Comparison of ENCODE assay signal across 19 cellular contexts in the genomic region with DNA sequence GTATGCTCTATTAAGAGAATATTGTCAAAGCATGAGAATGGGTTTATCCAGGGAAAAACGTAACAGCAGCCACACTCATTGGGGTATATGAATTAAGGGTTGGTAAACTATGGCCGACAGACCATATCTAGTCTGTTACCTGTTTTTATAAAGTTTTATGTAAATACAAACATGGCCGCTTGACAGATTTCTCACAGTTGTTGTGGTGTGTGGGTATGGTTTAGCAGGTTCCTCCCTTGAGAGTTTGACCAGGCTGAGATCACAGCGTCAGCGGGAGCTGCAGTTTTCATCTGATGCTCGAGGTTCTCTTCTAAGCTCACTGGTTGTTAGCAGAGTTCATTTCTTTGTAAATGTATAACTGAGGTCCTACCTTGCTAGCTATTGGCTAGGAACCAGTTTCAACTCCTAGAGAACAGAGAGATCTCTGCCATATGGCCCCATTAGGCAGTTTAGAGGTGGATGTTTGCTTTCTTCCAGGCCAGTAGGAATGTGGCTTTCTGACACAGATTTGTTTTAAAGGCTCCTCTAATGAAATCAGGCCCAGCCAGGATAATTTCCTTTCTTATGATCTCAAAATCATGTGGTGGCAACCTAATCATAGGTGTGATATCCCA. TPM values are rescaled to one million over a fixed set of nuclear protein-coding genes. Genes with fewer than 3 reads are reported as not detected.
DNase-seq lines count a peak whose midpoint lies in the region; ATAC-seq, FAIRE-seq and TF ChIP-seq lines count a peak whose summit lies in the region.
"Had no signal": no experiment of that assay in that cellular context is flagged by ENCODE, and none has a peak within 500 bp of the region (broad histone marks: within the 10 kb centered on the region; RNA-seq: fewer than 3 reads in every experiment).

No MANE protein-coding gene starts in this region.

- H3K27ac ChIP-seq in pancreas: no peak overlapping the region
- H3K27ac ChIP-seq: A549 had no signal

- ATAC-seq in WTC11 (no peak), pancreas (peak in 3 of 4 donors; percentile 24 to 65 (median 61)), sciatic nerve (no peak)
- ATAC-seq: A549; CD8-positive, alpha-beta T cell; HCT116 had no signal

- H3K27me3 ChIP-seq in pancreas: no peaks in the 10 kb centered on the region
- H3K27me3 ChIP-seq: BE2C had no signal

- no peaks in the 10 kb centered on the region for H3K4me1 ChIP-seq in pancreas
- H3K4me1 ChIP-seq: A549, BE2C had no signal

- H3K4me3 Mint-ChIP-seq in WTC11: no peak overlapping the region
- peak overlapping the region in 2 of 5 donors; percentile 20 to 42 for H3K4me3 Mint-ChIP-seq in immature natural killer cell
- no peak overlapping the region for H3K4me3 Mint-ChIP-seq in activated T-helper 1 cell treated with anti-CD3 and anti-CD28 coated beads, Interleukin-12 subunit alpha, Interleukin-12 subunit beta, Interleukin-2, Interleukin-4 antibody, amounts not matched to agents 30 ng/mL and 10 ng/mL and 1 ng/mL, durations not matched to agents 14 hours and 24 hours and 36 hours
- H3K4me3 Mint-ChIP-seq: CD14-positive monocyte; CD8-positive, alpha-beta T cell had no signal

- POLR2A ChIA-PET in WTC11 (lab: Charles Lee): no interaction called here

- DNase-seq in GM12865 (ENCODE audit: low read depth) (peak; percentile 2), WTC11 (ENCODE audit: low spot score) (no peak), immature natural killer cell (peak; percentile 13 to 42 (median 41)), pancreas (no peak), ecto neural progenitor cell (ENCODE audit: low spot score) (no peak), sciatic nerve (ENCODE audit: low spot score) (no peak), NCI-H1436 treated with DMSO at 0.1 percent for 48 hours (lab: John Stamatoyannopoulos, UW) (no peak)
- DNase-seq in activated T-helper 1 cell treated with anti-CD3 and anti-CD28 coated beads, Interleukin-12 subunit alpha, Interleukin-12 subunit beta, Interleukin-2, Interleukin-4 antibody, amounts not matched to agents 30 ng/mL and 10 ng/mL and 1 ng/mL, durations not matched to agents 14 hours and 24 hours and 36 hours (ENCODE audit: low spot score): no peak
- DNase-seq: BE2C; CD8-positive, alpha-beta T cell; COR-L47; DND-41; GF-D8; IMR-90 had no signal

- H3K4me3 ChIP-seq in GM12865 (ENCODE audit: low read depth, low read length): no peak overlapping the region
- no peak overlapping the region for H3K4me3 ChIP-seq in pancreas
- H3K4me3 ChIP-seq: A549 had no signal

- peaks cover 3 to 42% (median 18%) of the 10 kb centered on the region in 3 donors for H3K36me3 ChIP-seq in pancreas

- no peaks in the 10 kb centered on the region for H3K27me3 Mint-ChIP-seq in WTC11 (ENCODE audit: low read depth)
- H3K27me3 Mint-ChIP-seq in immature natural killer cell (ENCODE audit: low read depth in 3 of 3): no peaks in the 10 kb centered on the region
- no peaks in the 10 kb centered on the region for H3K27me3 Mint-ChIP-seq in activated T-helper 1 cell treated with anti-CD3 and anti-CD28 coated beads, Interleukin-12 subunit alpha, Interleukin-12 subunit beta, Interleukin-2, Interleukin-4 antibody, amounts not matched to agents 30 ng/mL and 10 ng/mL and 1 ng/mL, durations not matched to agents 14 hours and 24 hours and 36 hours (ENCODE audit: insufficient read depth)

- H3K36me3 Mint-ChIP-seq in WTC11: peaks cover 44% of the 10 kb centered on the region
- H3K36me3 Mint-ChIP-seq in immature natural killer cell: peaks cover 47 to 60% (median 52%) of the 10 kb centered on the region in 3 donors
- H3K36me3 Mint-ChIP-seq in activated T-helper 1 cell treated with anti-CD3 and anti-CD28 coated beads, Interleukin-12 subunit alpha, Interleukin-12 subunit beta, Interleukin-2, Interleukin-4 antibody, amounts not matched to agents 30 ng/mL and 10 ng/mL and 1 ng/mL, durations not matched to agents 14 hours and 24 hours and 36 hours (ENCODE audit: low read depth): peaks cover 21% of the 10 kb centered on the region
- H3K36me3 Mint-ChIP-seq: CD14-positive monocyte had no signal

- 0 out of 2 replicates have a peak overlapping the region, but pooled peaks have one; percentile 16 for H3K27ac Mint-ChIP-seq in WTC11
- peak overlapping the region in 5 of 6 donors; percentile 3 to 70 (median 52) for H3K27ac Mint-ChIP-seq in immature natural killer cell
- H3K27ac Mint-ChIP-seq in activated T-helper 1 cell treated with anti-CD3 and anti-CD28 coated beads, Interleukin-12 subunit alpha, Interleukin-12 subunit beta, Interleukin-2, Interleukin-4 antibody, amounts not matched to agents 30 ng/mL and 10 ng/mL and 1 ng/mL, durations not matched to agents 14 hours and 24 hours and 36 hours: no peak overlapping the region
- H3K27ac Mint-ChIP-seq: CD14-positive monocyte; CD8-positive, alpha-beta T cell had no signal

- 88 to 89% methylated on average over 6 of the region's 6 CpGs for WGBS in pancreas, 2 donors

- no peak for FAIRE-seq in pancreas (lab: Jason Lieb, UNC)
- FAIRE-seq: A549, GM18507 had no signal

- CTCF ChIA-PET in WTC11 (lab: Charles Lee): no interaction called here

- intact Hi-C loops in pancreas (cut with DNase I) (no loop called here), sciatic nerve (cut with DNase I) (no loop called here)
- intact Hi-C loops in activated T-helper 1 cell treated with anti-CD3 and anti-CD28 coated beads, Interleukin-12 subunit alpha, Interleukin-12 subunit beta, Interleukin-2, Interleukin-4 antibody, amounts not matched to agents 30 ng/mL and 10 ng/mL and 1 ng/mL, durations not matched to agents 14 hours and 24 hours and 36 hours (cut with micrococcal nuclease): no loop called here

- TF ChIP-seq CTCF in GM12865 (IDR thresholded peaks at IDR 0.05; ENCODE audit: insufficient read depth, low read depth, low read length, missing control alignments) (no peak), WTC11 (IDR thresholded peaks at IDR 0.05) (no peak), pancreas (IDR thresholded peaks at IDR 0.05) (no peak)

- H3K9me3 ChIP-seq in pancreas: no peaks in the 10 kb centered on the region
- H3K9me3 ChIP-seq: A549, BE2C had no signal

- H3K4me1 Mint-ChIP-seq in WTC11: no peaks in the 10 kb centered on the region
- H3K4me1 Mint-ChIP-seq in immature natural killer cell: peaks cover 14 to 19% of the 10 kb centered on the region in 2 donors
- H3K4me1 Mint-ChIP-seq in activated T-helper 1 cell treated with anti-CD3 and anti-CD28 coated beads, Interleukin-12 subunit alpha, Interleukin-12 subunit beta, Interleukin-2, Interleukin-4 antibody, amounts not matched to agents 30 ng/mL and 10 ng/mL and 1 ng/mL, durations not matched to agents 14 hours and 24 hours and 36 hours (ENCODE audit: low read depth): no peaks in the 10 kb centered on the region
- H3K4me1 Mint-ChIP-seq: CD14-positive monocyte had no signal

- H3K9me3 Mint-ChIP-seq in WTC11 (no peaks in the 10 kb centered on the region), immature natural killer cell (no peaks in the 10 kb centered on the region)
- no peaks in the 10 kb centered on the region for H3K9me3 Mint-ChIP-seq in activated T-helper 1 cell treated with anti-CD3 and anti-CD28 coated beads, Interleukin-12 subunit alpha, Interleukin-12 subunit beta, Interleukin-2, Interleukin-4 antibody, amounts not matched to agents 30 ng/mL and 10 ng/mL and 1 ng/mL, durations not matched to agents 14 hours and 24 hours and 36 hours
- H3K9me3 Mint-ChIP-seq: CD14-positive monocyte; CD8-positive, alpha-beta T cell had no signal

TF ChIP-seq in WTC11, 78 proteins besides CTCF, POLR2A, EP300 and RAD21 (continues in another document):
- TF ChIP-seq SMAD4 (CRISPR knock-in tag; IDR thresholded peaks at IDR 0.05) (no peak), TP53 (CRISPR knock-in tag; IDR thresholded peaks at IDR 0.05) (no peak), PRDM15 (CRISPR knock-in tag; IDR thresholded peaks at IDR 0.05) (no peak), ZNF416 (CRISPR knock-in tag; IDR thresholded peaks at IDR 0.05) (no peak)
- TF ChIP-seq, protein P1, sequence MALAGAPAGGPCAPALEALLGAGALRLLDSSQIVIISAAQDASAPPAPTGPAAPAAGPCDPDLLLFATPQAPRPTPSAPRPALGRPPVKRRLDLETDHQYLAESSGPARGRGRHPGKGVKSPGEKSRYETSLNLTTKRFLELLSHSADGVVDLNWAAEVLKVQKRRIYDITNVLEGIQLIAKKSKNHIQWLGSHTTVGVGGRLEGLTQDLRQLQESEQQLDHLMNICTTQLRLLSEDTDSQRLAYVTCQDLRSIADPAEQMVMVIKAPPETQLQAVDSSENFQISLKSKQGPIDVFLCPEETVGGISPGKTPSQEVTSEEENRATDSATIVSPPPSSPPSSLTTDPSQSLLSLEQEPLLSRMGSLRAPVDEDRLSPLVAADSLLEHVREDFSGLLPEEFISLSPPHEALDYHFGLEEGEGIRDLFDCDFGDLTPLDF (CRISPR knock-in tag; IDR thresholded peaks at IDR 0.05): no peak

RNA-seq across cellular contexts. Expression of gene GRIK4, which starts 45.5 kb away (rescaled TPM):
- total RNA-seq in WTC11 (2021) (2.9 to 3.6 TPM (median 3.3 TPM) in 3 replicates), pancreas (not detected), sciatic nerve (0.27 TPM)
- polyA plus RNA-seq in immature natural killer cell (1 to 10 TPM in 2 of 3 donors, under 1 TPM in 1; 0.85 to 3.6 (median 2.0) TPM), pancreas (under 1 TPM in 1 of 2 donors, not detected in 1; 0.02 TPM)
- total RNA-seq in activated T-helper 1 cell treated with anti-CD3 and anti-CD28 coated beads, Interleukin-12 subunit alpha, Interleukin-12 subunit beta, Interleukin-2, Interleukin-4 antibody, amounts not matched to agents 30 ng/mL and 10 ng/mL and 1 ng/mL, durations not matched to agents 14 hours and 24 hours and 36 hours: 0.16 TPM in 1 of 2 replicates, not detected in the other
- total RNA-seq: CD8-positive, alpha-beta T cell; HT-29 had no signal
- polyA plus RNA-seq: CD14-positive monocyte had no signal

Comparison
In these comparisons a context has a peak if more than half of its experiments do, and no peak if none do; other contexts are left out.
1. DNase-seq: peak in GM12865 (single experiment) and immature natural killer cell (3 of 3); none in WTC11 (single experiment), pancreas (0 of 6), ecto neural progenitor cell (single experiment), sciatic nerve (single experiment), activated T-helper 1 cell treated with anti-CD3 and anti-CD28 coated beads, Interleukin-12 subunit alpha, Interleukin-12 subunit beta, Interleukin-2, Interleukin-4 antibody, amounts not matched to agents 30 ng/mL and 10 ng/mL and 1 ng/mL, durations not matched to agents 14 hours and 24 hours and 36 hours (single experiment) and NCI-H1436 treated with DMSO at 0.1 percent for 48 hours (single experiment).
2. ATAC-seq: peak in pancreas (3 of 4); none in WTC11 (single experiment) and sciatic nerve (single experiment).